In the genomic region with DNA sequence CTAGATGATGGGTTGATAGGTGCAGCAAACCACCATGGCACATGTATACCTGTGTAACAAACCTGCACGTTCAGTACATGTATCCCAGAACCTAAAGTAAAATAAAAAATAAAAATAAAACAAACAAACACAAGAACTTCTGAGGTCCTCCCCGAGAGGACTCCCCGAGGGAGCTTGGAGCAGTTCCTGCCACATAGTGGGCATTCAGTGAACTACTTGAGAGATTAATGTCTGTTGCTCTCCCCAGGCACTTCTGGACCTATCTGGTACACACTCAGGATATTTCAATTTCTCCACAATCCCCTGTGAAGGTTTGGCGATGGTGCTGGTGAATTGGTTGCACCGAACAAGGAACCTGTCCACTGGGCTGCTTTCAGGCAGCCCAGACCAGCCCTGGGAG, we compare ENCODE assay signal across 18 cellular contexts.
DNase-seq lines count a peak whose midpoint lies in the region; ATAC-seq, FAIRE-seq and TF ChIP-seq lines count a peak whose summit lies in the region.
"Had no signal": no experiment of that assay in that cellular context is flagged by ENCODE, and none has a peak within 500 bp of the region (broad histone marks: within the 10 kb centered on the region; RNA-seq: fewer than 3 reads in every experiment).

No MANE protein-coding gene starts in this region.

- no peak for DNase-seq in activated CD4-positive, alpha-beta T cell treated with anti-CD3 and anti-CD28 coated beads for 36 hours
- DNase-seq in activated CD4-positive, alpha-beta T cell treated with anti-CD3 and anti-CD28 coated beads for 4 hours: no peak
- DNase-seq in RWPE2 (ENCODE audit: low spot score) (no peak), H1 (ENCODE audit: low read depth in 1 of 2, low spot score in 2 of 2) (no peak), uterus (no peak), NCI-H345 treated with DMSO at 0.1 percent for 48 hours (lab: John Stamatoyannopoulos, UW; ENCODE audit: unreplicated experiment) (no peak)
- DNase-seq: CD4-positive, CD25-positive, alpha-beta regulatory T cell; H7; IMR-90; NCI-H1092 treated with DMSO at 0.1 percent for 48 hours; NCI-H1694; NCI-H2107; NCI-H226; SIG-M5; SW 1271 had no signal

- no peak overlapping the region for H3K14ac ChIP-seq in H1 (ENCODE audit: insufficient read length)

- no peak overlapping the region for H2BK12ac ChIP-seq in H1 (ENCODE audit: low read depth, low read length)

- H3K4me3 ChIP-seq in RWPE2 (ENCODE audit: severe bottlenecking) (no peak overlapping the region), H1 (ENCODE audit: extremely low read depth in 1 of 4, insufficient read depth in 2 of 4, low read depth in 3 of 4, low read length in 4 of 4) (no peak overlapping the region), uterus (no peak overlapping the region)

- no peak for FAIRE-seq in H1 (lab: Jason Lieb, UNC)

- H3K27ac Mint-ChIP-seq in activated CD4-positive, alpha-beta T cell treated with anti-CD3 and anti-CD28 coated beads for 36 hours: no peak overlapping the region

- H3K36me3 ChIP-seq in RWPE2 (ENCODE audit: low read depth) (no peaks in the 10 kb centered on the region), H1 (ENCODE audit: control insufficient read depth in 2 of 4, insufficient read depth in 4 of 4, low read length in 3 of 4) (no peaks in the 10 kb centered on the region), uterus (no peaks in the 10 kb centered on the region)

- H3K4me2 ChIP-seq in H1 (ENCODE audit: insufficient read depth in 1 of 2, low read depth in 2 of 2, low read length in 2 of 2): no peak overlapping the region

- no peak overlapping the region for H4K5ac ChIP-seq in H1 (ENCODE audit: insufficient read length, low read depth, low read length)

- CTCF ChIA-PET in activated CD4-positive, alpha-beta T cell treated with anti-CD3 and anti-CD28 coated beads for 36 hours (lab: Charles Lee): no interaction called here
- CTCF ChIA-PET in H1 (lab: Charles Lee; ENCODE audit: partially characterized antibody): interaction anchor here (0.8 to 1.6 kb wide), 9 partner anchors 8 to 352 kb away, joined by 3 to 9 read pairs (median 3); no protein-coding TSS in a partner anchor

- H3K4me1 Mint-ChIP-seq in activated CD4-positive, alpha-beta T cell treated with anti-CD3 and anti-CD28 coated beads for 36 hours: peaks cover 8% of the 10 kb centered on the region

- H3K27me3 Mint-ChIP-seq in activated CD4-positive, alpha-beta T cell treated with anti-CD3 and anti-CD28 coated beads for 36 hours: no peaks in the 10 kb centered on the region
- H3K27me3 Mint-ChIP-seq: CD4-positive, CD25-positive, alpha-beta regulatory T cell had no signal

- H3K9me3 Mint-ChIP-seq in activated CD4-positive, alpha-beta T cell treated with anti-CD3 and anti-CD28 coated beads for 36 hours (ENCODE audit: low read depth): peaks cover 2% of the 10 kb centered on the region

- no peak for TF ChIP-seq POLR2A in H1 (IDR thresholded peaks at IDR 0.05; ENCODE audit: control extremely low read depth in 1 of 2, low read depth in 2 of 2, low read length in 2 of 2)
- TF ChIP-seq POLR2A in uterus (IDR thresholded peaks at IDR 0.05): no peak

- ATAC-seq in activated CD4-positive, alpha-beta T cell treated with anti-CD3 and anti-CD28 coated beads for 36 hours: peak; percentile 30
- ATAC-seq in RWPE2 (ENCODE audit: low read depth): no peak
- ATAC-seq in GM21619 (IDR thresholded peaks at IDR 0.05; ENCODE audit: unreplicated experiment): no peak
- ATAC-seq in GM19023 (IDR thresholded peaks at IDR 0.05; ENCODE audit: unreplicated experiment): no peak
- ATAC-seq: Panc1 had no signal

- no peak overlapping the region for H3K23ac ChIP-seq in H1 (ENCODE audit: insufficient read length)

- POLR2A ChIA-PET in activated CD4-positive, alpha-beta T cell treated with anti-CD3 and anti-CD28 coated beads for 36 hours (lab: Charles Lee): no interaction called here
- POLR2A ChIA-PET in H1 (lab: Charles Lee; ENCODE audit: partially characterized antibody): no interaction called here

- no peak overlapping the region for H2BK15ac ChIP-seq in H1 (ENCODE audit: low read length)

- TF ChIP-seq RAD21 in H1 (IDR thresholded peaks at IDR 0.05 in 1 of 2, conservative IDR thresholded peaks at IDR 0.05 in 1 of 2; ENCODE audit: low read depth in 2 of 2, low read length in 2 of 2): peak; percentile 7 to 21; a peak in 1 of 4 replicates

- TF ChIP-seq CTCF in RWPE2 (IDR thresholded peaks at IDR 0.05; ENCODE audit: poor library complexity, severe bottlenecking) (peak; percentile 14), H1 (IDR thresholded peaks at IDR 0.05; ENCODE audit: control extremely low read depth in 1 of 3, insufficient read depth in 1 of 3, low read depth in 1 of 3, low read length in 3 of 3) (no peak), uterus (IDR thresholded peaks at IDR 0.05) (no peak)

- H3K27ac ChIP-seq in RWPE2 (ENCODE audit: poor library complexity, severe bottlenecking) (no peak overlapping the region), H1 (ENCODE audit: low read depth, low read length) (no peak overlapping the region), uterus (peak overlapping the region; percentile 24 to 38)

- H3K27me3 ChIP-seq in RWPE2 (ENCODE audit: insufficient read depth, poor library complexity, severe bottlenecking) (no peaks in the 10 kb centered on the region), H1 (replicated peaks in 1 of 4; ENCODE audit: control insufficient read depth in 3 of 4, extremely low read depth in 1 of 4, insufficient read depth in 3 of 4, low read length in 3 of 4) (no peaks in the 10 kb centered on the region), uterus (no peaks in the 10 kb centered on the region)

- no peak overlapping the region for H2AK5ac ChIP-seq in H1 (ENCODE audit: low read depth, low read length)

- H2BK20ac ChIP-seq in H1 (ENCODE audit: low read length): no peak overlapping the region

- H4K91ac ChIP-seq in H1 (replicated peaks; ENCODE audit: insufficient read length, low read length): no peak overlapping the region

- intact Hi-C loops in activated CD4-positive, alpha-beta T cell treated with anti-CD3 and anti-CD28 coated beads for 36 hours (cut with DNase I, micrococcal nuclease): loop anchor here in 1 of 2 experiments (5.0 kb wide), 1 partner anchor 426 kb away; no protein-coding TSS in a partner anchor
- intact Hi-C loops in uterus (cut with DNase I; ENCODE audit: low total_unique reads): no loop called here

- no peaks in the 10 kb centered on the region for H4K20me1 ChIP-seq in H1 (replicated peaks in 1 of 2; ENCODE audit: control insufficient read depth in 1 of 2, insufficient read depth in 2 of 2, low read length in 2 of 2)

- no peak overlapping the region for H3K4ac ChIP-seq in H1 (replicated peaks; ENCODE audit: insufficient read length, low read depth, low read length)

- no peak overlapping the region for H3K9ac ChIP-seq in H1 (replicated peaks in 1 of 4; ENCODE audit: extremely low read depth in 1 of 4, low read depth in 3 of 4, low read length in 3 of 4)

- H2BK120ac ChIP-seq in H1 (replicated peaks; ENCODE audit: low read depth, low read length): no peak overlapping the region

- H3K4me1 ChIP-seq in RWPE2 (ENCODE audit: insufficient read depth, poor library complexity, severe bottlenecking): no peaks in the 10 kb centered on the region
- H3K4me1 ChIP-seq in H1 (replicated peaks in 1 of 4; ENCODE audit: control insufficient read depth in 3 of 4, insufficient read depth in 4 of 4, low read length in 3 of 4): no peaks in the 10 kb centered on the region
- H3K4me1 ChIP-seq in uterus: no peaks in the 10 kb centered on the region

- no peak overlapping the region for H3K56ac ChIP-seq in H1 (replicated peaks; ENCODE audit: insufficient read length, low read depth, low read length)

- 97% methylated on average over 5 of the region's 5 CpGs; no CpG with 5 or more reads in 1 of the 2 experiments for whole genome bisulfite sequencing in H1 (ENCODE audit: extremely low coverage in 1 of 2, insufficient coverage in 1 of 2, insufficient read length in 1 of 2, insufficient replicate concordance in 2 of 2, low coverage in 1 of 2, low lambda C conversion rate in 2 of 2, missing lambda C conversion rate in 1 of 2), 2 experiments

- H3K18ac ChIP-seq in H1 (ENCODE audit: extremely low read depth, low read length): no peak overlapping the region

- no peak overlapping the region for H2AFZ ChIP-seq in H1 (ENCODE audit: low read length)

- no peak overlapping the region for H3K4me3 Mint-ChIP-seq in activated CD4-positive, alpha-beta T cell treated with anti-CD3 and anti-CD28 coated beads for 36 hours
- H3K4me3 Mint-ChIP-seq: CD4-positive, CD25-positive, alpha-beta regulatory T cell had no signal

- no peak overlapping the region for H2BK5ac ChIP-seq in H1 (ENCODE audit: low read depth, low read length)

- peaks cover 2% of the 10 kb centered on the region for H3K9me3 ChIP-seq in RWPE2 (ENCODE audit: severe bottlenecking)
- no peaks in the 10 kb centered on the region for H3K9me3 ChIP-seq in H1 (ENCODE audit: insufficient read depth in 2 of 2, low read depth in 1 of 2, low read length in 1 of 2)
- no peaks in the 10 kb centered on the region for H3K9me3 ChIP-seq in uterus

- no peaks in the 10 kb centered on the region for H3K23me2 ChIP-seq in H1 (ENCODE audit: low read depth, low read length)

- TF ChIP-seq EP300 in H1 (IDR thresholded peaks at IDR 0.05; ENCODE audit: borderline replicate concordance in 1 of 2, low read depth in 2 of 2, low read length in 2 of 2): no peak

- no peaks in the 10 kb centered on the region for H3K79me2 ChIP-seq in H1 (ENCODE audit: control insufficient read depth in 1 of 2, insufficient read depth in 2 of 2, low read length in 2 of 2)

- H3K36me3 Mint-ChIP-seq in activated CD4-positive, alpha-beta T cell treated with anti-CD3 and anti-CD28 coated beads for 36 hours (ENCODE audit: low read depth): peaks cover 24% of the 10 kb centered on the region

- no peak overlapping the region for H4K8ac ChIP-seq in H1 (ENCODE audit: extremely low read depth, insufficient read depth, low read length)

- H3K79me1 ChIP-seq in H1 (ENCODE audit: low read depth, low read length): no peaks in the 10 kb centered on the region

TF ChIP-seq in H1, 55 proteins besides CTCF, POLR2A, EP300 and RAD21 (continues in another document):
- TF ChIP-seq, protein P1, sequence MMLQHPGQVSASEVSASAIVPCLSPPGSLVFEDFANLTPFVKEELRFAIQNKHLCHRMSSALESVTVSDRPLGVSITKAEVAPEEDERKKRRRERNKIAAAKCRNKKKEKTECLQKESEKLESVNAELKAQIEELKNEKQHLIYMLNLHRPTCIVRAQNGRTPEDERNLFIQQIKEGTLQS (IDR thresholded peaks at IDR 0.05; ENCODE audit: insufficient read depth, low read depth, low read length): no peak
- TF ChIP-seq BRCA1 (IDR thresholded peaks at IDR 0.05; ENCODE audit: low read depth, low read length): no peak
- TF ChIP-seq SP4 (IDR thresholded peaks at IDR 0.05; ENCODE audit: low read length): no peak
- TF ChIP-seq SUZ12 (IDR thresholded peaks at IDR 0.05; ENCODE audit: low read length): no peak
- TF ChIP-seq JUND (IDR thresholded peaks at IDR 0.05; ENCODE audit: low read length): no peak
- no peak for TF ChIP-seq CREB1 (IDR thresholded peaks at IDR 0.05)
- no peak for TF ChIP-seq KDM5A (IDR thresholded peaks at IDR 0.05; ENCODE audit: low read length)
- no peak for TF ChIP-seq CHD2 (IDR thresholded peaks at IDR 0.05; ENCODE audit: low read length)
- TF ChIP-seq SIRT6 (IDR thresholded peaks at IDR 0.05; ENCODE audit: low read length): no peak
- TF ChIP-seq CBX8 (IDR thresholded peaks at IDR 0.05; ENCODE audit: borderline replicate concordance, low read depth, low read length): no peak

Comparison
In these comparisons a context has a peak if more than half of its experiments do, and no peak if none do; other contexts are left out.
1. H3K27ac ChIP-seq: peak in uterus (2 of 2); none in RWPE2 (single experiment) and H1 (single experiment).